ENCODE assay signal across 21 cellular contexts in genomic region chr7:158699341-158699740, GRCh38. TPM values are rescaled to one million over a fixed set of nuclear protein-coding genes. Genes with fewer than 3 reads are reported as not detected.
DNase-seq lines count a peak whose midpoint lies in the region; ATAC-seq and TF ChIP-seq lines count a peak whose summit lies in the region.
"Had no signal": no experiment of that assay in that cellular context is flagged by ENCODE, and none has a peak within 500 bp of the region (broad histone marks: within the 10 kb centered on the region; RNA-seq: fewer than 3 reads in every experiment).

No MANE protein-coding gene starts in this region.

- H3K4me1 ChIP-seq in DND-41 (ENCODE audit: insufficient read depth, low read length) = peaks cover 42% of the 10 kb centered on the region

- H3K4me2 ChIP-seq in DND-41 (ENCODE audit: insufficient read depth, low read length) = peak overlapping the region; percentile 7; the same call in 1 of the 2 replicates
- H3K4me2 ChIP-seq: GM23338 had no signal

- no peaks in the 10 kb centered on the region for H3K27me3 ChIP-seq in DND-41 (ENCODE audit: insufficient read depth, low read length, poor library complexity)

- ATAC-seq in activated CD8-positive, alpha-beta memory T cell treated with anti-CD3 and anti-CD28 coated beads, Interleukin-2, amount 10 ng/mL, durations not matched to agents 7 days and 5 days = no peak
- no peak for ATAC-seq in DND-41 (ENCODE audit: insufficient read depth, low read depth)
- ATAC-seq in central memory CD8-positive, alpha-beta T cell (replicated peaks; ENCODE audit: extremely low read depth, poor library complexity, severe bottlenecking) = no peak
- ATAC-seq in GM19455 (IDR thresholded peaks at IDR 0.05; ENCODE audit: unreplicated experiment) = no peak
- ATAC-seq in GM21390 (IDR thresholded peaks at IDR 0.05; ENCODE audit: unreplicated experiment) = no peak
- ATAC-seq: GM23338, PC-3 had no signal

- no peak overlapping the region for H3K27ac ChIP-seq in DND-41 (ENCODE audit: low read length)
- H3K27ac ChIP-seq: 22Rv1, C4-2B had no signal

- no peak overlapping the region for H3K4me3 ChIP-seq in DND-41 (ENCODE audit: low read depth in 1 of 2, low read length in 2 of 2)
- H3K4me3 ChIP-seq: GM23338 had no signal

- peak overlapping the region; percentile 64 for H3K27ac Mint-ChIP-seq in T-helper 1 cell treated with Interleukin-12 subunit alpha and Interleukin-12 subunit beta and Interleukin-4 antibody, amounts not matched to agents 30 μg/mL and 1 μg/mL, for 36 hours
- peak overlapping the region; percentile 48 for H3K27ac Mint-ChIP-seq in activated CD8-positive, alpha-beta memory T cell treated with anti-CD3 and anti-CD28 coated beads, Interleukin-2, amount 10 ng/mL, durations not matched to agents 7 days and 5 days
- H3K27ac Mint-ChIP-seq in central memory CD8-positive, alpha-beta T cell (ENCODE audit: low read depth) = peak overlapping the region; percentile 22
- H3K27ac Mint-ChIP-seq: B cell, GM23338 had no signal

- peaks cover 89% of the 10 kb centered on the region for H3K36me3 ChIP-seq in DND-41 (ENCODE audit: insufficient read depth, low read length)

- H3K36me3 Mint-ChIP-seq in T-helper 1 cell treated with Interleukin-12 subunit alpha and Interleukin-12 subunit beta and Interleukin-4 antibody, amounts not matched to agents 30 μg/mL and 1 μg/mL, for 36 hours (ENCODE audit: low read depth) = peaks cover 38% of the 10 kb centered on the region
- H3K36me3 Mint-ChIP-seq in activated CD8-positive, alpha-beta memory T cell treated with anti-CD3 and anti-CD28 coated beads, Interleukin-2, amount 10 ng/mL, durations not matched to agents 7 days and 5 days = peaks cover 73% of the 10 kb centered on the region
- peaks cover 2% of the 10 kb centered on the region for H3K36me3 Mint-ChIP-seq in central memory CD8-positive, alpha-beta T cell (ENCODE audit: insufficient read depth)

- no peaks in the 10 kb centered on the region for H3K9me3 ChIP-seq in DND-41 (ENCODE audit: insufficient read depth, low read length, severe bottlenecking)

- H3K27me3 Mint-ChIP-seq in T-helper 1 cell treated with Interleukin-12 subunit alpha and Interleukin-12 subunit beta and Interleukin-4 antibody, amounts not matched to agents 30 μg/mL and 1 μg/mL, for 36 hours (ENCODE audit: low read depth) = no peaks in the 10 kb centered on the region
- no peaks in the 10 kb centered on the region for H3K27me3 Mint-ChIP-seq in activated CD8-positive, alpha-beta memory T cell treated with anti-CD3 and anti-CD28 coated beads, Interleukin-2, amount 10 ng/mL, durations not matched to agents 7 days and 5 days
- no peaks in the 10 kb centered on the region for H3K27me3 Mint-ChIP-seq in central memory CD8-positive, alpha-beta T cell
- H3K27me3 Mint-ChIP-seq: B cell had no signal

- H3K9ac ChIP-seq in DND-41 (ENCODE audit: low read depth, low read length) = no peak overlapping the region

- peaks cover 60% of the 10 kb centered on the region for H4K20me1 ChIP-seq in DND-41 (ENCODE audit: insufficient read depth, low read length)

- H3K9me3 Mint-ChIP-seq in T-helper 1 cell treated with Interleukin-12 subunit alpha and Interleukin-12 subunit beta and Interleukin-4 antibody, amounts not matched to agents 30 μg/mL and 1 μg/mL, for 36 hours = no peaks in the 10 kb centered on the region
- H3K9me3 Mint-ChIP-seq in activated CD8-positive, alpha-beta memory T cell treated with anti-CD3 and anti-CD28 coated beads, Interleukin-2, amount 10 ng/mL, durations not matched to agents 7 days and 5 days (ENCODE audit: low read depth) = no peaks in the 10 kb centered on the region
- no peaks in the 10 kb centered on the region for H3K9me3 Mint-ChIP-seq in central memory CD8-positive, alpha-beta T cell
- H3K9me3 Mint-ChIP-seq: GM23338, H9 had no signal

- DNase-seq in T-helper 1 cell (no peak), DND-41 (no peak)
- no peak for DNase-seq in activated CD8-positive, alpha-beta memory T cell treated with anti-CD3 and anti-CD28 coated beads, Interleukin-2, amount 10 ng/mL, durations not matched to agents 7 days and 5 days
- DNase-seq in activated CD8-positive, alpha-beta memory T cell treated with anti-CD3 and anti-CD28 coated beads, Interleukin-2, amount 50 U/mL, for 48 hours = no peak
- no peak for DNase-seq in central memory CD8-positive, alpha-beta T cell (ENCODE audit: low spot score in 2 of 2)
- DNase-seq: DMS153, H9, KG1, MM.1S, NCI-H2029, NCI-H446, NCI-H524 treated with DMSO at 0.1 percent for 48 hours, NCI-H774, PC-3 had no signal

- TF ChIP-seq CTCF in DND-41 (IDR thresholded peaks at IDR 0.05; ENCODE audit: borderline replicate concordance, extremely low read depth, low read length, poor library complexity, severe bottlenecking) = no peak

- CTCF ChIA-PET in activated CD8-positive, alpha-beta memory T cell treated with anti-CD3 and anti-CD28 coated beads, Interleukin-2, amount 10 ng/mL, durations not matched to agents 7 days and 5 days (lab: Charles Lee) = interaction anchor here (2.7 kb wide), 1 partner anchor 278 kb away, joined by 9 read pairs; no protein-coding TSS in a partner anchor

- H3K79me2 ChIP-seq in DND-41 (ENCODE audit: insufficient read depth, low read length) = peaks cover 100% of the 10 kb centered on the region

- H2AFZ ChIP-seq in DND-41 (ENCODE audit: low read depth, low read length) = no peak overlapping the region
- H2AFZ ChIP-seq: GM23338 had no signal

- peaks cover 62% of the 10 kb centered on the region for H3K4me1 Mint-ChIP-seq in T-helper 1 cell treated with Interleukin-12 subunit alpha and Interleukin-12 subunit beta and Interleukin-4 antibody, amounts not matched to agents 30 μg/mL and 1 μg/mL, for 36 hours (ENCODE audit: low read depth)
- H3K4me1 Mint-ChIP-seq in activated CD8-positive, alpha-beta memory T cell treated with anti-CD3 and anti-CD28 coated beads, Interleukin-2, amount 10 ng/mL, durations not matched to agents 7 days and 5 days = peaks cover 74% of the 10 kb centered on the region
- H3K4me1 Mint-ChIP-seq in central memory CD8-positive, alpha-beta T cell = peaks cover 11% of the 10 kb centered on the region

- no peak overlapping the region for H3K4me3 Mint-ChIP-seq in T-helper 1 cell treated with Interleukin-12 subunit alpha and Interleukin-12 subunit beta and Interleukin-4 antibody, amounts not matched to agents 30 μg/mL and 1 μg/mL, for 36 hours
- H3K4me3 Mint-ChIP-seq in activated CD8-positive, alpha-beta memory T cell treated with anti-CD3 and anti-CD28 coated beads, Interleukin-2, amount 10 ng/mL, durations not matched to agents 7 days and 5 days = no peak overlapping the region
- H3K4me3 Mint-ChIP-seq in central memory CD8-positive, alpha-beta T cell = no peak overlapping the region
- H3K4me3 Mint-ChIP-seq: B cell, GM23338, H9 had no signal

RNA-seq across cellular contexts. Expression of gene NCAPG2, which starts 5.3 kb away (rescaled TPM):
- 100 to 1,000 TPM; 146 to 182 TPM for total RNA-seq in activated CD8-positive, alpha-beta memory T cell treated with anti-CD3 and anti-CD28 coated beads, Interleukin-2, amount 10 ng/mL, durations not matched to agents 7 days and 5 days
